ENCODE assay signal across 20 cellular contexts in genomic region chr17:73639926-73640325, GRCh38. TPM values are rescaled to one million over a fixed set of nuclear protein-coding genes. Genes with fewer than 3 reads are reported as not detected.
A peak's percentile ranks its signal among the peaks of the same experiment; 100 is the strongest.
DNase-seq lines count a peak whose midpoint lies in the region; ATAC-seq and TF ChIP-seq lines count a peak whose summit lies in the region.
"Had no signal": no experiment of that assay in that cellular context is flagged by ENCODE, and none has a peak within 500 bp of the region (broad histone marks: within the 10 kb centered on the region; RNA-seq: fewer than 3 reads in every experiment).

No MANE protein-coding gene starts in this region.

- DNase-seq in DMS79 treated with DMSO at 0.1 percent for 48 hours (lab: John Stamatoyannopoulos, UW) (peak; percentile 11), DMS79 (lab: John Stamatoyannopoulos, UW) (no peak), NCI-H2196 treated with DMSO at 0.1 percent for 48 hours (lab: John Stamatoyannopoulos, UW; ENCODE audit: unreplicated experiment) (peak; percentile 76), astrocyte of the hippocampus (ENCODE audit: low read depth, low spot score) (peak; percentile 21), prostate gland (ENCODE audit: low spot score) (peak; percentile 79), esophagus squamous epithelium (lab: John Stamatoyannopoulos, UW) (no peak)
- DNase-seq in CD8-positive, alpha-beta T cell = no peak
- DNase-seq: activated B cell treated with CpG ODN at 0.5 μM for 24 hours; effector memory CD8-positive, alpha-beta T cell; EL; heart right ventricle; NCI-H1930; SIG-M5; stimulated activated naive CD4-positive, alpha-beta T cell treated with Interleukin-2 at 50 U/mL for 16 hours; T-helper 17 cell had no signal

- H3K4me3 ChIP-seq in prostate gland (no peak overlapping the region), esophagus squamous epithelium (no peak overlapping the region)
- no peak overlapping the region for H3K4me3 ChIP-seq in CD8-positive, alpha-beta T cell (ENCODE audit: low read depth, low read length)
- H3K4me3 ChIP-seq: BLaER1, heart right ventricle had no signal

- H3K9me3 Mint-ChIP-seq in CD8-positive, alpha-beta T cell = no peaks in the 10 kb centered on the region
- H3K9me3 Mint-ChIP-seq: activated B cell treated with CpG ODN at 0.5 μM for 24 hours; activated T-helper 1 cell treated with anti-CD3 and anti-CD28 coated beads, Interleukin-12 subunit alpha, Interleukin-12 subunit beta, Interleukin-2, Interleukin-4 antibody, amounts not matched to agents 30 ng/mL and 10 ng/mL and 1 ng/mL, durations not matched to agents 14 hours and 24 hours and 36 hours; effector memory CD8-positive, alpha-beta T cell; memory B cell had no signal

- no peak overlapping the region for H3K27ac Mint-ChIP-seq in CD8-positive, alpha-beta T cell
- H3K27ac Mint-ChIP-seq: activated B cell treated with CpG ODN at 0.5 μM for 24 hours; activated T-helper 1 cell treated with anti-CD3 and anti-CD28 coated beads, Interleukin-12 subunit alpha, Interleukin-12 subunit beta, Interleukin-2, Interleukin-4 antibody, amounts not matched to agents 30 ng/mL and 10 ng/mL and 1 ng/mL, durations not matched to agents 14 hours and 24 hours and 36 hours; effector memory CD8-positive, alpha-beta T cell; memory B cell; T-helper 17 cell had no signal

- no peaks in the 10 kb centered on the region for H3K36me3 ChIP-seq in prostate gland
- H3K36me3 ChIP-seq in CD8-positive, alpha-beta T cell (ENCODE audit: insufficient read depth, low read length) = no peaks in the 10 kb centered on the region
- H3K36me3 ChIP-seq in esophagus squamous epithelium = no peaks in the 10 kb centered on the region
- H3K36me3 ChIP-seq: heart right ventricle, neutrophil had no signal

- no peak for ATAC-seq in CD8-positive, alpha-beta T cell
- ATAC-seq in GM21717 (IDR thresholded peaks at IDR 0.05; ENCODE audit: unreplicated experiment) = no peak
- ATAC-seq: effector memory CD8-positive, alpha-beta T cell; heart right ventricle; T-helper 17 cell had no signal

- H3K9me3 ChIP-seq in prostate gland (no peaks in the 10 kb centered on the region), esophagus squamous epithelium (no peaks in the 10 kb centered on the region)
- no peaks in the 10 kb centered on the region for H3K9me3 ChIP-seq in CD8-positive, alpha-beta T cell (ENCODE audit: low read length)
- H3K9me3 ChIP-seq: BLaER1, heart right ventricle, neutrophil had no signal

- POLR2A ChIA-PET in CD8-positive, alpha-beta T cell (lab: Charles Lee) = no interaction called here

- H3K4me3 Mint-ChIP-seq in CD8-positive, alpha-beta T cell = no peak overlapping the region
- H3K4me3 Mint-ChIP-seq: activated B cell treated with CpG ODN at 0.5 μM for 24 hours; activated T-helper 1 cell treated with anti-CD3 and anti-CD28 coated beads, Interleukin-12 subunit alpha, Interleukin-12 subunit beta, Interleukin-2, Interleukin-4 antibody, amounts not matched to agents 30 ng/mL and 10 ng/mL and 1 ng/mL, durations not matched to agents 14 hours and 24 hours and 36 hours; effector memory CD8-positive, alpha-beta T cell; memory B cell; T-helper 17 cell had no signal

- H3K4me1 ChIP-seq in prostate gland (replicated peaks) = peaks cover 14% of the 10 kb centered on the region
- peaks cover 19% of the 10 kb centered on the region for H3K4me1 ChIP-seq in CD8-positive, alpha-beta T cell (ENCODE audit: insufficient read depth, low read length)
- H3K4me1 ChIP-seq in esophagus squamous epithelium = peaks cover 18 to 34% (median 22%) of the 10 kb centered on the region in 3 donors

- no peaks in the 10 kb centered on the region for H3K27me3 ChIP-seq in prostate gland (replicated peaks; ENCODE audit: insufficient read depth)
- no peaks in the 10 kb centered on the region for H3K27me3 ChIP-seq in CD8-positive, alpha-beta T cell (ENCODE audit: insufficient read depth, low read length)
- H3K27me3 ChIP-seq in esophagus squamous epithelium = peaks cover 0 to 60% (median 0%) of the 10 kb centered on the region in 4 donors

- H3K36me3 Mint-ChIP-seq in CD8-positive, alpha-beta T cell = no peaks in the 10 kb centered on the region

- no peaks in the 10 kb centered on the region for H3K27me3 Mint-ChIP-seq in CD8-positive, alpha-beta T cell (ENCODE audit: low read depth)
- H3K27me3 Mint-ChIP-seq: activated B cell treated with CpG ODN at 0.5 μM for 24 hours, memory B cell had no signal

- intact Hi-C loops in prostate gland (cut with DNase I) = no loop called here
- intact Hi-C loops in CD8-positive, alpha-beta T cell (cut with DNase I, micrococcal nuclease) = loop anchor here in 1 of 2 experiments (5.0 kb wide), 1 partner anchor 82 kb away; no protein-coding TSS in a partner anchor
- intact Hi-C loops in esophagus squamous epithelium (cut with DNase I) = no loop called here

- CTCF ChIA-PET in CD8-positive, alpha-beta T cell (lab: Charles Lee) = interaction anchor here (1.1 to 1.2 kb wide), 3 partner anchors 11 to 210 kb away, joined by 3 to 4 read pairs (median 3); no protein-coding TSS in a partner anchor

- H3K4me1 Mint-ChIP-seq in CD8-positive, alpha-beta T cell (ENCODE audit: low read depth) = peaks cover 28% of the 10 kb centered on the region

- 37% methylated on average over 13 of the region's 13 CpGs for WGBS in prostate gland
- WGBS in esophagus squamous epithelium, 2 donors = 43 to 51% methylated on average over 9 to 13 of the region's 13 CpGs

- TF ChIP-seq POLR2A in prostate gland (IDR thresholded peaks at IDR 0.05) (no peak), esophagus squamous epithelium (IDR thresholded peaks at IDR 0.05) (no peak)

- H3K27ac ChIP-seq in prostate gland = no peak overlapping the region
- no peak overlapping the region for H3K27ac ChIP-seq in CD8-positive, alpha-beta T cell (ENCODE audit: low read depth, low read length)
- H3K27ac ChIP-seq in esophagus squamous epithelium = no peak overlapping the region
- H3K27ac ChIP-seq: BLaER1, heart right ventricle, neutrophil had no signal

- TF ChIP-seq CTCF in prostate gland (IDR thresholded peaks at IDR 0.05) (no peak), esophagus squamous epithelium (IDR thresholded peaks at IDR 0.05) (no peak)
- no peak for TF ChIP-seq CTCF in CD8-positive, alpha-beta T cell (IDR thresholded peaks at IDR 0.05)

RNA-seq across cellular contexts. Expression of gene SDK2, which starts 4.3 kb away (rescaled TPM):
- total RNA-seq in prostate gland (10 to 100 TPM; 16.5 to 26.3 TPM), esophagus squamous epithelium (1 to 10 TPM; 1.7 to 5.5 (median 2.4) TPM)
- total RNA-seq in CD8-positive, alpha-beta T cell = 10 to 100 TPM; 10.0 to 10.2 TPM

Comparison
In these comparisons a context has a peak if more than half of its experiments do, and no peak if none do; other contexts are left out.
1. DNase-seq: peak in DMS79 treated with DMSO at 0.1 percent for 48 hours (single experiment), NCI-H2196 treated with DMSO at 0.1 percent for 48 hours (single experiment), astrocyte of the hippocampus (single experiment) and prostate gland (single experiment); none in DMS79 (single experiment), CD8-positive, alpha-beta T cell (0 of 7) and esophagus squamous epithelium (single experiment).